Comparison of ENCODE assay signal across 27 cellular contexts in genomic region chr9:109534151-109534550, GRCh38. TPM values are rescaled to one million over a fixed set of nuclear protein-coding genes. Genes with fewer than 3 reads are reported as not detected.
"Had no signal": no experiment of that assay in that cellular context is flagged by ENCODE, and none has a peak within 500 bp of the region (broad histone marks: within the 10 kb centered on the region; RNA-seq: fewer than 3 reads in every experiment).

No MANE protein-coding gene starts in this region.

- H3K4me3 Mint-ChIP-seq: dendritic cell treated with granulocyte-macrophage colony-stimulating factor and Interleukin-4, amounts not matched to agents 40 ng/mL and 50 ng/mL, for 4 days; effector memory CD8-positive, alpha-beta T cell; endodermal cell had no signal

- H3K27me3 Mint-ChIP-seq: effector memory CD8-positive, alpha-beta T cell had no signal

- H3K9me3 Mint-ChIP-seq: dendritic cell treated with granulocyte-macrophage colony-stimulating factor and Interleukin-4, amounts not matched to agents 40 ng/mL and 50 ng/mL, for 4 days had no signal

- H3K79me2 ChIP-seq: hepatocyte had no signal

- H3K4me1 Mint-ChIP-seq: endodermal cell had no signal

- H3K4me1 ChIP-seq: colonic mucosa, esophagus muscularis mucosa, gastrocnemius medialis, gastroesophageal sphincter, heart left ventricle, heart right ventricle had no signal

- DNase-seq: colonic mucosa; cortex of kidney; dermis blood vessel endothelial cell; dorsolateral prefrontal cortex; effector CD4-positive, alpha-beta T cell; effector CD8-positive, alpha-beta T cell; effector memory CD4-positive, alpha-beta T cell; effector memory CD8-positive, alpha-beta T cell; endodermal cell; erythroblast; esophagus squamous epithelium; foreskin fibroblast; foreskin keratinocyte; foreskin melanocyte; gastrocnemius medialis; glutamatergic neuron; head of caudate nucleus; heart left ventricle; heart right ventricle had no signal

- ATAC-seq: effector memory CD8-positive, alpha-beta T cell; esophagus mucosa; foreskin keratinocyte; gastrocnemius medialis; gastroesophageal sphincter; heart left ventricle; heart right ventricle had no signal

- H2AFZ ChIP-seq: hepatocyte had no signal

- H3K4me2 ChIP-seq: hepatocyte had no signal

- H3K27me3 ChIP-seq: colonic mucosa, foreskin keratinocyte, gastrocnemius medialis had no signal

- H3K27ac ChIP-seq: colonic mucosa, coronary artery, dorsolateral prefrontal cortex, epithelial cell of prostate, esophagus muscularis mucosa, esophagus squamous epithelium, foreskin keratinocyte, gastrocnemius medialis, gastroesophageal sphincter, heart left ventricle, heart right ventricle, hepatocyte had no signal

- H3K4me3 ChIP-seq: colonic mucosa, coronary artery, dorsolateral prefrontal cortex, esophagus muscularis mucosa, esophagus squamous epithelium, gastrocnemius medialis, gastroesophageal sphincter, heart left ventricle, heart right ventricle, hepatocyte had no signal

- H3K27ac Mint-ChIP-seq: dendritic cell treated with granulocyte-macrophage colony-stimulating factor and Interleukin-4, amounts not matched to agents 40 ng/mL and 50 ng/mL, for 4 days; effector memory CD8-positive, alpha-beta T cell; endodermal cell had no signal

- H3K36me3 ChIP-seq: colonic mucosa, esophagus muscularis mucosa, esophagus squamous epithelium, gastrocnemius medialis, gastroesophageal sphincter, heart left ventricle, heart right ventricle had no signal

RNA-seq across cellular contexts. Expression of gene PTPN3, which starts 36.0 kb away (rescaled TPM):
- total RNA-seq: endothelial cell of umbilical vein had no signal
